In genomic region chr3:149377408-149378111, GRCh38 we compare ENCODE assay signal across 1 cellular context.
A peak's percentile ranks its signal among the peaks of the same experiment; 100 is the strongest.
TF ChIP-seq lines count a peak whose summit lies in the region.

Gene TM4SF1 (minus strand): TSS chr3:149377649. CDS start chr3:149377547, 102 bp downstream.

TF ChIP-seq in IMR-90, 13 proteins besides CTCF, POLR2A, EP300 and RAD21 (continued from another document):
- TF ChIP-seq MXI1 (IDR thresholded peaks at IDR 0.05; ENCODE audit: borderline replicate concordance, low read depth, low read length) (0 out of 2 replicates have a peak, but pooled peaks have one; percentile 8), ELK1 (IDR thresholded peaks at IDR 0.05; ENCODE audit: borderline replicate concordance, low read depth, low read length) (no peak), MAZ (IDR thresholded peaks at IDR 0.05; ENCODE audit: borderline replicate concordance, low read depth, low read length) (peak; percentile 38; the same call in 1 of the 2 replicates)
TF ChIP-seq in IMR-90: peak in this region for 7.
